Comparison of ENCODE assay signal across 1 cellular context in genomic region chr16:84833542-84834402, GRCh38.
TF ChIP-seq lines count a peak whose summit lies in the region.

No MANE protein-coding gene starts in this region.

TF ChIP-seq in HepG2, 621 proteins besides CTCF, POLR2A, EP300 and RAD21 (continued from another document):
- TF ChIP-seq, protein P1, sequence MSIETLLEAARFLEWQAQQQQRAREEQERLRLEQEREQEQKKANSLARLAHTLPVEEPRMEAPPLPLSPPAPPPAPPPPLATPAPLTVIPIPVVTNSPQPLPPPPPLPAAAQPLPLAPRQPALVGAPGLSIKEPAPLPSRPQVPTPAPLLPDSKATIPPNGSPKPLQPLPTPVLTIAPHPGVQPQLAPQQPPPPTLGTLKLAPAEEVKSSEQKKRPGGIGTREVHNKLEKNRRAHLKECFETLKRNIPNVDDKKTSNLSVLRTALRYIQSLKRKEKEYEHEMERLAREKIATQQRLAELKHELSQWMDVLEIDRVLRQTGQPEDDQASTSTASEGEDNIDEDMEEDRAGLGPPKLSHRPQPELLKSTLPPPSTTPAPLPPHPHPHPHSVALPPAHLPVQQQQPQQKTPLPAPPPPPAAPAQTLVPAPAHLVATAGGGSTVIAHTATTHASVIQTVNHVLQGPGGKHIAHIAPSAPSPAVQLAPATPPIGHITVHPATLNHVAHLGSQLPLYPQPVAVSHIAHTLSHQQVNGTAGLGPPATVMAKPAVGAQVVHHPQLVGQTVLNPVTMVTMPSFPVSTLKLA (IDR thresholded peaks at IDR 0.05): 0 out of 2 replicates have a peak, but pooled peaks have one; percentile 10
